Comparison of ENCODE assay signal across 12 cellular contexts in genomic region chr11:32426819-32427615, GRCh38. TPM values are rescaled to one million over a fixed set of nuclear protein-coding genes. Genes with fewer than 3 reads are reported as not detected.
DNase-seq lines count a peak whose midpoint lies in the region; ATAC-seq and TF ChIP-seq lines count a peak whose summit lies in the region.
"Had no signal": no experiment of that assay in that cellular context is flagged by ENCODE, and none has a peak within 500 bp of the region (broad histone marks: within the 10 kb centered on the region; RNA-seq: fewer than 3 reads in every experiment).

No MANE protein-coding gene starts in this region.

- H3K4me3 Mint-ChIP-seq in CD4-positive, alpha-beta memory T cell = peak overlapping the region in 6 of 8 donors; percentile 0 to 73 (median 57)
- H3K4me3 Mint-ChIP-seq in glutamatergic neuron (ENCODE audit: unreplicated experiment) = peak overlapping the region; percentile 75
- peak overlapping the region in 3 of 10 donors; percentile 25 to 61 (median 29) for H3K4me3 Mint-ChIP-seq in naive thymus-derived CD4-positive, alpha-beta T cell
- no peak overlapping the region for H3K4me3 Mint-ChIP-seq in osteocyte (ENCODE audit: unreplicated experiment)

- POLR2A ChIA-PET in CD4-positive, alpha-beta memory T cell (lab: Charles Lee; ENCODE audit: partially characterized antibody) = interaction anchor here (1.3 kb wide), 1 partner anchor 12 kb away, joined by 3 read pairs; no protein-coding TSS in a partner anchor
- POLR2A ChIA-PET in naive thymus-derived CD4-positive, alpha-beta T cell (lab: Charles Lee) = no interaction called here

- no peak overlapping the region for H3K27ac ChIP-seq in CD4-positive, alpha-beta memory T cell (ENCODE audit: low read depth, low read length)
- no peak overlapping the region for H3K27ac ChIP-seq in naive thymus-derived CD4-positive, alpha-beta T cell (ENCODE audit: low read depth, low read length)

- peaks cover 19% of the 10 kb centered on the region for H3K4me1 ChIP-seq in CD4-positive, alpha-beta memory T cell (ENCODE audit: insufficient read depth, low read length)
- peaks cover 0 to 6% of the 10 kb centered on the region in 2 donors for H3K4me1 ChIP-seq in naive thymus-derived CD4-positive, alpha-beta T cell (ENCODE audit: control insufficient read depth in 2 of 2, insufficient read depth in 2 of 2, low read length in 2 of 2)

- H3K36me3 ChIP-seq in CD4-positive, alpha-beta memory T cell (ENCODE audit: insufficient read depth, low read length) = no peaks in the 10 kb centered on the region
- H3K36me3 ChIP-seq in naive thymus-derived CD4-positive, alpha-beta T cell (ENCODE audit: control insufficient read depth in 2 of 3, insufficient read depth in 3 of 3, low read length in 3 of 3) = no peaks in the 10 kb centered on the region

- CTCF ChIA-PET in CD4-positive, alpha-beta memory T cell (lab: Charles Lee; ENCODE audit: partially characterized antibody) = no interaction called here
- CTCF ChIA-PET in naive thymus-derived CD4-positive, alpha-beta T cell (lab: Charles Lee) = no interaction called here

- H3K4me1 Mint-ChIP-seq in CD4-positive, alpha-beta memory T cell = peaks cover 2 to 39% (median 26%) of the 10 kb centered on the region in 4 donors
- H3K4me1 Mint-ChIP-seq in glutamatergic neuron (ENCODE audit: low read depth, unreplicated experiment) (peaks cover 4% of the 10 kb centered on the region), osteocyte (ENCODE audit: unreplicated experiment) (no peaks in the 10 kb centered on the region)
- peaks cover 2 to 21% (median 15%) of the 10 kb centered on the region in 7 donors for H3K4me1 Mint-ChIP-seq in naive thymus-derived CD4-positive, alpha-beta T cell

- intact Hi-C loops in CD4-positive, alpha-beta memory T cell (cut with micrococcal nuclease) = no loop called here
- intact Hi-C loops in naive thymus-derived CD4-positive, alpha-beta T cell (cut with micrococcal nuclease) = loop anchor here in 1 of 2 donors (10.0 kb wide), 1 partner anchor 158 kb away; the partner anchor contains the start of gene EIF3M

- H3K27me3 Mint-ChIP-seq in CD4-positive, alpha-beta memory T cell = peaks cover 56 to 57% of the 10 kb centered on the region in 2 donors
- H3K27me3 Mint-ChIP-seq in glutamatergic neuron (ENCODE audit: unreplicated experiment) (peaks cover 37% of the 10 kb centered on the region), osteocyte (ENCODE audit: unreplicated experiment) (peaks cover 85% of the 10 kb centered on the region)
- H3K27me3 Mint-ChIP-seq in naive thymus-derived CD4-positive, alpha-beta T cell = peaks cover 70 to 92% (median 78%) of the 10 kb centered on the region in 5 donors

- peak overlapping the region in 1 of 7 donors; percentile 29 for H3K27ac Mint-ChIP-seq in CD4-positive, alpha-beta memory T cell
- H3K27ac Mint-ChIP-seq in glutamatergic neuron (ENCODE audit: unreplicated experiment) (no peak overlapping the region), osteocyte (ENCODE audit: unreplicated experiment) (no peak overlapping the region)
- H3K27ac Mint-ChIP-seq in naive thymus-derived CD4-positive, alpha-beta T cell = no peak overlapping the region
- H3K27ac Mint-ChIP-seq: CD4-positive, CD25-positive, alpha-beta regulatory T cell had no signal

- H3K27me3 ChIP-seq in CD4-positive, alpha-beta memory T cell (ENCODE audit: insufficient read depth, low read length) = peaks cover 19% of the 10 kb centered on the region
- peaks cover 0 to 3% of the 10 kb centered on the region in 2 donors for H3K27me3 ChIP-seq in naive thymus-derived CD4-positive, alpha-beta T cell (ENCODE audit: control insufficient read depth in 2 of 2, insufficient read depth in 2 of 2, low read length in 2 of 2)

- no peaks in the 10 kb centered on the region for H3K9me3 ChIP-seq in CD4-positive, alpha-beta memory T cell (ENCODE audit: control insufficient read depth in 1 of 2, low read length in 2 of 2)
- H3K9me3 ChIP-seq in naive thymus-derived CD4-positive, alpha-beta T cell (ENCODE audit: control insufficient read depth in 2 of 3, low read length in 3 of 3) = no peaks in the 10 kb centered on the region

- TF ChIP-seq CTCF in glutamatergic neuron (IDR thresholded peaks at IDR 0.05; ENCODE audit: partially characterized antibody, unreplicated experiment) (no peak), osteocyte (IDR thresholded peaks at IDR 0.05) (no peak)

- H3K9me3 Mint-ChIP-seq in CD4-positive, alpha-beta memory T cell = peaks cover 0 to 7% (median 0%) of the 10 kb centered on the region in 8 donors
- H3K9me3 Mint-ChIP-seq in glutamatergic neuron (ENCODE audit: unreplicated experiment) (peaks cover 7% of the 10 kb centered on the region), osteocyte (ENCODE audit: unreplicated experiment) (no peaks in the 10 kb centered on the region)
- peaks cover 0 to 6% (median 0%) of the 10 kb centered on the region in 11 donors for H3K9me3 Mint-ChIP-seq in naive thymus-derived CD4-positive, alpha-beta T cell

- DNase-seq in CD4-positive, alpha-beta memory T cell = peak in 4 of 5 donors; percentile 14 to 66 (median 34)
- DNase-seq in NCI-H226 (peak; percentile 98), glutamatergic neuron (peak; percentile 35), NCI-H1436 treated with DMSO at 0.1 percent for 48 hours (lab: John Stamatoyannopoulos, UW) (no peak), osteocyte (ENCODE audit: extremely low spot score, unreplicated experiment) (no peak), DMS79 treated with DMSO at 0.1 percent for 48 hours (lab: John Stamatoyannopoulos, UW) (no peak), UCSD-AML1 (lab: John Stamatoyannopoulos, UW; ENCODE audit: unreplicated experiment) (no peak)
- DNase-seq in naive thymus-derived CD4-positive, alpha-beta T cell = peak in 1 of 9 donors; percentile 2
- DNase-seq: CD4-positive, CD25-positive, alpha-beta regulatory T cell; effector CD4-positive, alpha-beta T cell; NCI-H1417; posterior cingulate gyrus had no signal

- peaks cover 0 to 3% of the 10 kb centered on the region in 2 donors for H3K36me3 Mint-ChIP-seq in CD4-positive, alpha-beta memory T cell
- H3K36me3 Mint-ChIP-seq in glutamatergic neuron (ENCODE audit: unreplicated experiment) = no peaks in the 10 kb centered on the region
- peaks cover 0 to 8% (median 0%) of the 10 kb centered on the region in 5 donors for H3K36me3 Mint-ChIP-seq in naive thymus-derived CD4-positive, alpha-beta T cell
- H3K36me3 Mint-ChIP-seq in osteocyte (ENCODE audit: unreplicated experiment) = no peaks in the 10 kb centered on the region
- H3K36me3 Mint-ChIP-seq: CD4-positive, CD25-positive, alpha-beta regulatory T cell had no signal

- H3K4me3 ChIP-seq in CD4-positive, alpha-beta memory T cell (ENCODE audit: low read length in 2 of 2) = no peak overlapping the region
- H3K4me3 ChIP-seq in naive thymus-derived CD4-positive, alpha-beta T cell (ENCODE audit: low read length) = no peak overlapping the region

- ATAC-seq in naive thymus-derived CD4-positive, alpha-beta T cell = peak; percentile 56

RNA-seq across cellular contexts. Expression of gene WT1, which starts 8.3 kb away (rescaled TPM):
- not detected for total RNA-seq in CD4-positive, alpha-beta memory T cell
- polyA plus RNA-seq in CD4-positive, alpha-beta memory T cell = not detected
- total RNA-seq in glutamatergic neuron (ENCODE audit: unreplicated experiment) (not detected), osteocyte (not detected in 2 replicates)
- not detected for total RNA-seq in naive thymus-derived CD4-positive, alpha-beta T cell
- not detected for polyA plus RNA-seq in naive thymus-derived CD4-positive, alpha-beta T cell
- total RNA-seq: CD4-positive, CD25-positive, alpha-beta regulatory T cell had no signal
- polyA plus RNA-seq: CD4-positive, CD25-positive, alpha-beta regulatory T cell had no signal

Comparison
In these comparisons a context has a peak if more than half of its experiments do, and no peak if none do; other contexts are left out.
1. DNase-seq: peak in CD4-positive, alpha-beta memory T cell (4 of 5), NCI-H226 (single experiment) and glutamatergic neuron (single experiment); none in NCI-H1436 treated with DMSO at 0.1 percent for 48 hours (single experiment), osteocyte (single experiment), DMS79 treated with DMSO at 0.1 percent for 48 hours (single experiment) and UCSD-AML1 (single experiment).